In the genomic region with DNA sequence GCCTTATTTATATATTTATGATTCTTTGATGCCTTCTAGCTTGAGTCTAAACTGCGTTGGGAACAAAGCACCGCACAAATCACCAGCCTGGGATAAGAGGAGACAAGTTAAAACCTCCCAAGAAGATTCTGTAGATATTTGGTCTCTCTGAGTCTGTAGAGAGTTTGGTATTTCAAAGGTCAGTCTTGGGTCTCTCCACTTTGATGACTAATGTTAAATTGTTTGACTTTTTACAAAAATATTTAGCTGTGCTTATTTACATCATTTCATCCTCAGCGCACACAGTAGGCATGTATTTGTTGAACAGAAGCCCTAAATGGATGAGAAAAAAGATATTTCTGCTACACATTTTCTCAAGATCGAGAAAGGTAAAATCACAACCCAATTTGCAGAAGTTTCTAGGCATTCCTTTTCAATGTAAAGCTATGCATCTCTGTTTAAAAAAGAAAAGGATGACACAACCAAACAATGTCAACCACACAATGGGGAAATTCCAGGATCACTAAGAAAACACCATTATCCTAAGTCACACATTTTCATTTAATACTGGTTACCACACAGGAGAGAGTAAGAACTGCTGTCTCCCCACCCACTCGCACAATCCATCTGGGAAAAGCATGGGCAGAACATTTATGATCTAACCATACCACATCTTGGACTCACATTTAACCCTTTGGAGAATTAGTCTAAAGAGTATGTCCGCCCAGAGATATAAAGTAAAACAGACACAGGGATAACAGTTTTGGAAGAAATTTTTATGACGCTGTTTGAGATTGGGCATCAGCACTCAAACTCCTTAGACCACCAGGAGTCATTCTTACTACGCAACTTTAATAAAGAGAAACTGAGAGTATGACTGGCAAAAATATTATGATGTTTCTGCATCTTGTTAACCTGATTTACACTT, we compare ENCODE assay signal across 1 cellular context.
TF ChIP-seq lines count a peak whose summit lies in the region.

No MANE protein-coding gene starts in this region.

TF ChIP-seq in H1, 55 proteins besides CTCF, POLR2A, EP300 and RAD21 (continued from another document):
- TF ChIP-seq MAX (IDR thresholded peaks at IDR 0.05), result no peak
- no peak for TF ChIP-seq HDAC6 (IDR thresholded peaks at IDR 0.05; ENCODE audit: low read depth, low read length)
- no peak for TF ChIP-seq FOSL1 (IDR thresholded peaks at IDR 0.05; ENCODE audit: insufficient read depth, low read depth, low read length)
- TF ChIP-seq SIN3A (conservative IDR thresholded peaks at IDR 0.05 in 1 of 2, IDR thresholded peaks at IDR 0.05 in 1 of 2; ENCODE audit: low read depth in 1 of 2, low read length in 2 of 2), result 0 out of 4 replicates have a peak, but pooled peaks of 1 of the 2 experiments have one; percentile 42
- TF ChIP-seq SIRT6 (IDR thresholded peaks at IDR 0.05; ENCODE audit: low read length), result no peak
- peak; percentile 77 for TF ChIP-seq TEAD4 (IDR thresholded peaks at IDR 0.05; ENCODE audit: low read depth, low read length)
- TF ChIP-seq TAF1 (IDR thresholded peaks at IDR 0.05; ENCODE audit: low read depth, low read length), result peak; percentile 22
- TF ChIP-seq, protein P1, sequence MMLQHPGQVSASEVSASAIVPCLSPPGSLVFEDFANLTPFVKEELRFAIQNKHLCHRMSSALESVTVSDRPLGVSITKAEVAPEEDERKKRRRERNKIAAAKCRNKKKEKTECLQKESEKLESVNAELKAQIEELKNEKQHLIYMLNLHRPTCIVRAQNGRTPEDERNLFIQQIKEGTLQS (IDR thresholded peaks at IDR 0.05; ENCODE audit: insufficient read depth, low read depth, low read length), result no peak
- no peak for TF ChIP-seq YY1 (IDR thresholded peaks at IDR 0.05; ENCODE audit: low read depth, low read length)
